1 cellular context compared by ENCODE assay signal in the genomic region with DNA sequence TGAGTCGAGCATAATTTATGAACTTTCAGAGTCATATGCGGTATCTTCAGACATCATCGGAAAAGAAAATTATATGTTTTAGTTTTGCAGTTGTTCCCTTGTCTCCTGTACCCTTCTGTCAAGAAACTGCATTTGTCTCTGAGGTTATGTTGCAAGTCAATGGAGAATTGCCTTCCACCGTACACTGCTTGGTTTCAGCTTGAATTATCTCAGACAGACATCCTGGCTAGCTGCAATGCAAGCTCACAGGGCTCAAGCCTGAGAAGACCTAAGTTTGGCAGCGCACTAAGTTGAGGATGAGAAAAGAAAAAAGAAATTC.
TF ChIP-seq lines count a peak whose summit lies in the region.

No MANE protein-coding gene starts in this region.

TF ChIP-seq in H1, 55 proteins besides CTCF, POLR2A, EP300 and RAD21:
- TF ChIP-seq SAP30 (IDR thresholded peaks at IDR 0.05; ENCODE audit: insufficient read depth, insufficient replicate concordance, low read length) (no peak), HDAC6 (IDR thresholded peaks at IDR 0.05; ENCODE audit: low read depth, low read length) (no peak), TBP (IDR thresholded peaks at IDR 0.05; ENCODE audit: low read depth, low read length) (no peak)
- TF ChIP-seq, protein P1, sequence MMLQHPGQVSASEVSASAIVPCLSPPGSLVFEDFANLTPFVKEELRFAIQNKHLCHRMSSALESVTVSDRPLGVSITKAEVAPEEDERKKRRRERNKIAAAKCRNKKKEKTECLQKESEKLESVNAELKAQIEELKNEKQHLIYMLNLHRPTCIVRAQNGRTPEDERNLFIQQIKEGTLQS (IDR thresholded peaks at IDR 0.05; ENCODE audit: insufficient read depth, low read depth, low read length) = no peak
